In the genomic region with DNA sequence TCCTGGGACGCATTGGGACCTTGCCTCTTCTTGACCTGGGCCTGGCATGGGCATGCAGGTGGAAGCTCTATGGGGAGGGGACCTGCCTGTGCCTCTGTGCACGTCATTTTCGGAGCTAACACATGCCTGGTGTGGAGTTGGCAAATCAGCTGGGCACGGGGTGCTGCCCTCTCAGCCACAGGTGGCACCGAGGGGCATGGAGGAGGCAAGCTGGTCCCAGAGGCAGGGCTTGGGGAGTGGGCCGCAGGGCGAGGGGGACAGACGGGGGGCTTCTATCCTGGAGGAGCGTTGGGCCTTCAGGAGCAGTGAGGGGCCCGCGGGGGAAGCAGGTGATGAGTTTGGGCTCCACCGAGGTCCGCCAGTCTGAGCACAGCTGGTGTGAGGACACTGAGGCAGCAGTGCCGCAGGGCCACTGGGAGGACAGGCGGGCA, we compare ENCODE assay signal across 17 cellular contexts.
DNase-seq lines count a peak whose midpoint lies in the region; ATAC-seq, FAIRE-seq and TF ChIP-seq lines count a peak whose summit lies in the region.
"Had no signal": no experiment of that assay in that cellular context is flagged by ENCODE, and none has a peak within 500 bp of the region (broad histone marks: within the 10 kb centered on the region; RNA-seq: fewer than 3 reads in every experiment).

No MANE protein-coding gene starts in this region.

- peaks cover 9% of the 10 kb centered on the region for H3K27me3 Mint-ChIP-seq in GM23338 (ENCODE audit: insufficient read depth, low read depth, poor library complexity)

- H3K4me3 ChIP-seq in GM23338: no peak overlapping the region
- no peak overlapping the region for H3K4me3 ChIP-seq in kidney (ENCODE audit: low read length in 2 of 2)
- H3K4me3 ChIP-seq: BLaER1 treated with 17β-estradiol and CSF1 and Interleukin-3, amounts not matched to agents 10 nM and 100 nM; MG63 had no signal

- H3F3A ChIP-seq in GM23338 (replicated peaks; ENCODE audit: low read depth): no peaks in the 10 kb centered on the region

- no peak for ATAC-seq in GM23338
- ATAC-seq in stimulated activated effector memory CD8-positive, alpha-beta T cell treated with anti-CD3 and anti-CD28 coated beads, Interleukin-12 subunit alpha, Interleukin-12 subunit beta, amount 100 ng/mL, for 72 hours: no peak

- H3K27ac ChIP-seq in GM23338 (ENCODE audit: low read depth) (no peak overlapping the region), kidney (ENCODE audit: low read depth in 2 of 2, low read length in 2 of 2) (no peak overlapping the region)
- H3K27ac ChIP-seq: BLaER1 treated with 17β-estradiol and CSF1 and Interleukin-3, amounts not matched to agents 10 nM and 100 nM had no signal

- H3K9me3 ChIP-seq in kidney (ENCODE audit: control insufficient read depth in 1 of 2, low read length in 2 of 2): no peaks in the 10 kb centered on the region
- H3K9me3 ChIP-seq: BLaER1 treated with 17β-estradiol and CSF1 and Interleukin-3, amounts not matched to agents 10 nM and 100 nM; MG63 had no signal

- no peaks in the 10 kb centered on the region for H3K79me2 ChIP-seq in GM23338 (replicated peaks; ENCODE audit: insufficient read depth)

- no peaks in the 10 kb centered on the region for H3K4me1 ChIP-seq in GM23338 (ENCODE audit: insufficient read depth)
- H3K4me1 ChIP-seq in kidney (ENCODE audit: control insufficient read depth in 1 of 2, insufficient read depth in 1 of 2, low read depth in 1 of 2, low read length in 2 of 2): no peaks in the 10 kb centered on the region

- H3K9me3 Mint-ChIP-seq in GM23338: no peaks in the 10 kb centered on the region; the same call in 2 of the 3 replicates
- H3K9me3 Mint-ChIP-seq in stimulated activated effector memory CD8-positive, alpha-beta T cell treated with anti-CD3 and anti-CD28 coated beads, Interleukin-12 subunit alpha, Interleukin-12 subunit beta, amount 100 ng/mL, for 72 hours: no peaks in the 10 kb centered on the region

- no peak overlapping the region for H2AFZ ChIP-seq in GM23338

- no peak for FAIRE-seq in kidney (lab: Jason Lieb, UNC)

- intact Hi-C loops in kidney (cut with DNase I): no loop called here

- H3K36me3 Mint-ChIP-seq in GM23338 (ENCODE audit: low read depth): no peaks in the 10 kb centered on the region; the same call in 2 of the 3 replicates
- H3K36me3 Mint-ChIP-seq in stimulated activated effector memory CD8-positive, alpha-beta T cell treated with anti-CD3 and anti-CD28 coated beads, Interleukin-12 subunit alpha, Interleukin-12 subunit beta, amount 100 ng/mL, for 72 hours: peaks cover 7% of the 10 kb centered on the region

- H3K27me3 ChIP-seq in GM23338 (ENCODE audit: insufficient read depth): no peaks in the 10 kb centered on the region
- H3K27me3 ChIP-seq: BLaER1 treated with 17β-estradiol and CSF1 and Interleukin-3, amounts not matched to agents 10 nM and 100 nM; MG63 had no signal

- H4K20me1 ChIP-seq in GM23338 (replicated peaks; ENCODE audit: insufficient read depth): no peaks in the 10 kb centered on the region

- H3K4me2 ChIP-seq in GM23338: no peak overlapping the region
- H3K4me2 ChIP-seq: BLaER1 treated with 17β-estradiol and CSF1 and Interleukin-3, amounts not matched to agents 10 nM and 100 nM had no signal

- no peaks in the 10 kb centered on the region for H3K9me2 ChIP-seq in GM23338 (ENCODE audit: insufficient read depth)

- TF ChIP-seq CTCF in GM23338 (conservative IDR thresholded peaks at IDR 0.05; ENCODE audit: low read depth in 2 of 2) (no peak), kidney (IDR thresholded peaks at IDR 0.05; ENCODE audit: borderline replicate concordance, extremely low read depth, insufficient read depth) (no peak)

- H3K27ac Mint-ChIP-seq in GM23338: peak overlapping the region; percentile 70; the same call in 1 of the 2 replicates
- H3K27ac Mint-ChIP-seq in stimulated activated effector memory CD8-positive, alpha-beta T cell treated with anti-CD3 and anti-CD28 coated beads, Interleukin-12 subunit alpha, Interleukin-12 subunit beta, amount 100 ng/mL, for 72 hours: peak overlapping the region; percentile 90

- H3K4me1 Mint-ChIP-seq in GM23338: peaks cover 14% of the 10 kb centered on the region
- H3K4me1 Mint-ChIP-seq in stimulated activated effector memory CD8-positive, alpha-beta T cell treated with anti-CD3 and anti-CD28 coated beads, Interleukin-12 subunit alpha, Interleukin-12 subunit beta, amount 100 ng/mL, for 72 hours: peaks cover 18% of the 10 kb centered on the region

- DNase-seq in activated effector memory CD4-positive, alpha-beta T cell treated with anti-CD3 and anti-CD28 coated beads, Interleukin-2, amount 50 U/mL, for 16 hours: peak; percentile 48
- no peak for DNase-seq in activated effector memory CD4-positive, alpha-beta T cell treated with Interleukin-2 at 50 U/mL for 16 hours
- DNase-seq in GM23338 (ENCODE audit: low spot score) (no peak), kidney (peak; percentile 70), HUDEP-2 (lab: John Stamatoyannopoulos, UW; ENCODE audit: unreplicated experiment in 76 of 76) (no peak)
- DNase-seq in stimulated activated effector memory CD8-positive, alpha-beta T cell treated with anti-CD3 and anti-CD28 coated beads, Interleukin-12 subunit alpha, Interleukin-12 subunit beta, amount 100 ng/mL, for 72 hours (ENCODE audit: low spot score in 2 of 2): no peak
- DNase-seq in stimulated activated naive CD4-positive, alpha-beta T cell (lab: John Stamatoyannopoulos, UW): no peak
- DNase-seq in activated CD4-positive, alpha-beta T cell treated with anti-CD3 and anti-CD28 coated beads for 4 hours: no peak
- DNase-seq: 8988T, DMS 273 treated with DMSO at 0.1 percent for 48 hours, H7, MG63, NCI-H1092, NCI-H2081 treated with DMSO at 0.1 percent for 48 hours, NCI-H524, SHP77 had no signal

- no peaks in the 10 kb centered on the region for H3K36me3 ChIP-seq in GM23338 (ENCODE audit: insufficient read depth)
- no peaks in the 10 kb centered on the region for H3K36me3 ChIP-seq in kidney (ENCODE audit: control insufficient read depth in 1 of 2, insufficient read depth in 2 of 2, low read length in 2 of 2)
- H3K36me3 ChIP-seq: MG63 had no signal

- H3K9ac ChIP-seq in kidney (ENCODE audit: low read length in 2 of 2): no peak overlapping the region
- H3K9ac ChIP-seq: BLaER1 treated with 17β-estradiol and CSF1 and Interleukin-3, amounts not matched to agents 10 nM and 100 nM had no signal

- no peak overlapping the region for H3K4me3 Mint-ChIP-seq in GM23338
- no peak overlapping the region for H3K4me3 Mint-ChIP-seq in stimulated activated effector memory CD8-positive, alpha-beta T cell treated with anti-CD3 and anti-CD28 coated beads, Interleukin-12 subunit alpha, Interleukin-12 subunit beta, amount 100 ng/mL, for 72 hours

TF ChIP-seq in GM23338, 12 proteins besides CTCF, POLR2A, EP300 and RAD21 (continues in another document):
- TF ChIP-seq, protein P1, sequence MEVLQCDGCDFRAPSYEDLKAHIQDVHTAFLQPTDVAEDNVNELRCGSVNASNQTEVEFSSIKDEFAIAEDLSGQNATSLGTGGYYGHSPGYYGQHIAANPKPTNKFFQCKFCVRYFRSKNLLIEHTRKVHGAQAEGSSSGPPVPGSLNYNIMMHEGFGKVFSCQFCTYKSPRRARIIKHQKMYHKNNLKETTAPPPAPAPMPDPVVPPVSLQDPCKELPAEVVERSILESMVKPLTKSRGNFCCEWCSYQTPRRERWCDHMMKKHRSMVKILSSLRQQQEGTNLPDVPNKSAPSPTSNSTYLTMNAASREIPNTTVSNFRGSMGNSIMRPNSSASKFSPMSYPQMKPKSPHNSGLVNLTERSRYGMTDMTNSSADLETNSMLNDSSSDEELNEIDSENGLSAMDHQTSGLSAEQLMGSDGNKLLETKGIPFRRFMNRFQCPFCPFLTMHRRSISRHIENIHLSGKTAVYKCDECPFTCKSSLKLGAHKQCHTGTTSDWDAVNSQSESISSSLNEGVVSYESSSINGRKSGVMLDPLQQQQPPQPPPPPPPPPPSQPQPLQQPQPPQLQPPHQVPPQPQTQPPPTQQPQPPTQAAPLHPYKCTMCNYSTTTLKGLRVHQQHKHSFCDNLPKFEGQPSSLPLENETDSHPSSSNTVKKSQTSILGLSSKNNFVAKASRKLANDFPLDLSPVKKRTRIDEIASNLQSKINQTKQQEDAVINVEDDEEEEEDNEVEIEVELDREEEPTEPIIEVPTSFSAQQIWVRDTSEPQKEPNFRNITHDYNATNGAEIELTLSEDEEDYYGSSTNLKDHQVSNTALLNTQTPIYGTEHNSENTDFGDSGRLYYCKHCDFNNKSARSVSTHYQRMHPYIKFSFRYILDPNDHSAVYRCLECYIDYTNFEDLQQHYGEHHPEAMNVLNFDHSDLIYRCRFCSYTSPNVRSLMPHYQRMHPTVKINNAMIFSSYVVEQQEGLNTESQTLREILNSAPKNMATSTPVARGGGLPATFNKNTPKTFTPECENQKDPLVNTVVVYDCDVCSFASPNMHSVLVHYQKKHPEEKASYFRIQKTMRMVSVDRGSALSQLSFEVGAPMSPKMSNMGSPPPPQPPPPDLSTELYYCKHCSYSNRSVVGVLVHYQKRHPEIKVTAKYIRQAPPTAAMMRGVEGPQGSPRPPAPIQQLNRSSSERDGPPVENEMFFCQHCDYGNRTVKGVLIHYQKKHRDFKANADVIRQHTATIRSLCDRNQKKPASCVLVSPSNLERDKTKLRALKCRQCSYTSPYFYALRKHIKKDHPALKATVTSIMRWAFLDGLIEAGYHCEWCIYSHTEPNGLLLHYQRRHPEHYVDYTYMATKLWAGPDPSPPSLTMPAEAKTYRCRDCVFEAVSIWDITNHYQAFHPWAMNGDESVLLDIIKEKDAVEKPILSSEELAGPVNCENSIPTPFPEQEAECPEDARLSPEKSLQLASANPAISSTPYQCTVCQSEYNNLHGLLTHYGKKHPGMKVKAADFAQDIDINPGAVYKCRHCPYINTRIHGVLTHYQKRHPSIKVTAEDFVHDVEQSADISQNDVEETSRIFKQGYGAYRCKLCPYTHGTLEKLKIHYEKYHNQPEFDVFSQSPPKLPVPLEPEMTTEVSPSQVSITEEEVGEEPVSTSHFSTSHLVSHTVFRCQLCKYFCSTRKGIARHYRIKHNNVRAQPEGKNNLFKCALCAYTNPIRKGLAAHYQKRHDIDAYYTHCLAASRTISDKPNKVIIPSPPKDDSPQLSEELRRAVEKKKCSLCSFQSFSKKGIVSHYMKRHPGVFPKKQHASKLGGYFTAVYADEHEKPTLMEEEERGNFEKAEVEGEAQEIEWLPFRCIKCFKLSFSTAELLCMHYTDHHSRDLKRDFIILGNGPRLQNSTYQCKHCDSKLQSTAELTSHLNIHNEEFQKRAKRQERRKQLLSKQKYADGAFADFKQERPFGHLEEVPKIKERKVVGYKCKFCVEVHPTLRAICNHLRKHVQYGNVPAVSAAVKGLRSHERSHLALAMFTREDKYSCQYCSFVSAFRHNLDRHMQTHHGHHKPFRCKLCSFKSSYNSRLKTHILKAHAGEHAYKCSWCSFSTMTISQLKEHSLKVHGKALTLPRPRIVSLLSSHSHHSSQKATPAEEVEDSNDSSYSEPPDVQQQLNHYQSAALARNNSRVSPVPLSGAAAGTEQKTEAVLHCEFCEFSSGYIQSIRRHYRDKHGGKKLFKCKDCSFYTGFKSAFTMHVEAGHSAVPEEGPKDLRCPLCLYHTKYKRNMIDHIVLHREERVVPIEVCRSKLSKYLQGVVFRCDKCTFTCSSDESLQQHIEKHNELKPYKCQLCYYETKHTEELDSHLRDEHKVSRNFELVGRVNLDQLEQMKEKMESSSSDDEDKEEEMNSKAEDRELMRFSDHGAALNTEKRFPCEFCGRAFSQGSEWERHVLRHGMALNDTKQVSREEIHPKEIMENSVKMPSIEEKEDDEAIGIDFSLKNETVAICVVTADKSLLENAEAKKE (CRISPR knock-in tag; IDR thresholded peaks at IDR 0.05): no peak

Comparison
In these comparisons a context has a peak if more than half of its experiments do, and no peak if none do; other contexts are left out.
1. DNase-seq: peak in activated effector memory CD4-positive, alpha-beta T cell treated with anti-CD3 and anti-CD28 coated beads, Interleukin-2, amount 50 U/mL, for 16 hours (single experiment) and kidney (single experiment); none in activated effector memory CD4-positive, alpha-beta T cell treated with Interleukin-2 at 50 U/mL for 16 hours (single experiment), GM23338 (single experiment), stimulated activated effector memory CD8-positive, alpha-beta T cell treated with anti-CD3 and anti-CD28 coated beads, Interleukin-12 subunit alpha, Interleukin-12 subunit beta, amount 100 ng/mL, for 72 hours (0 of 2), stimulated activated naive CD4-positive, alpha-beta T cell (0 of 6), HUDEP-2 (0 of 76) and activated CD4-positive, alpha-beta T cell treated with anti-CD3 and anti-CD28 coated beads for 4 hours (0 of 2).